In the genomic region with DNA sequence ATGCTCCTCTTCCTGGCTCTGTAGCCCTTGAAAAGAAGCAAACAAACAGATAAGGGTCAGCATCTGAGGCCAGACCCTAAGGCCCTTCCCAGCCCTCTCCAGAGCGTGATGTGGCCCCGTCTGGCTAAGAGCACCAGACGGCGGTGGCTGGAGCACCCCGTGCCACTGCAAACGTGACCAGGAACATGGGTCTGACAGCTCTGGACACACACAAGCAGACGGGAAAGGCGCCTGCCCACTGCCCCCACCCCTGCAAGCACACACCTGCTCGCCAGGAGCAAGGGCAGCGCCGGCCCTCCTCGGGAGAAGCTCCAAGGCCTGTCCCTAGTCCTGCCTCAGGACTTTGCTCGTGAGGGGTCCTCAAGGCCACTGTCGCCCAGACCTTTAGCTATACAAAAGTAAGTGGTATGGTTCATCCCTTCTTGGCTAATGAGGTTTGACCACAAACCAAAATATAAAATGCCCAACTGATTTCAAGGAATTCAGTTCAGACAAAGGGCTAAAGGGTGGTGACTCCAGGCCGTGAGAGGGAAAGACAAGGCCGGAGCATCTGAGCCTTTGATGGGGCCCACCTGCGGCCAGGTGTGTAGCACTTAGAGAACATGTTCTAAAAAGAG, we compare ENCODE assay signal across 19 cellular contexts.
DNase-seq lines count a peak whose midpoint lies in the region; ATAC-seq and TF ChIP-seq lines count a peak whose summit lies in the region.
"Had no signal": no experiment of that assay in that cellular context is flagged by ENCODE, and none has a peak within 500 bp of the region (broad histone marks: within the 10 kb centered on the region; RNA-seq: fewer than 3 reads in every experiment).

No MANE protein-coding gene starts in this region.

- CTCF ChIA-PET in Caco-2 (lab: Charles Lee) = no interaction called here
- CTCF ChIA-PET in WTC11 (lab: Charles Lee) = no interaction called here

- H3K4me3 ChIP-seq in Caco-2 (ENCODE audit: low read depth, low read length) (no peak overlapping the region), kidney epithelial cell (ENCODE audit: low read depth, low read length) (no peak overlapping the region)
- H3K4me3 ChIP-seq: GM12878, hepatocyte, ovary, tibial nerve had no signal

- no peaks in the 10 kb centered on the region for H3K4me1 ChIP-seq in Caco-2

- POLR2A ChIA-PET in Caco-2 (lab: Charles Lee) (no interaction called here), WTC11 (lab: Charles Lee) (no interaction called here)

- H3K4me1 Mint-ChIP-seq in Caco-2 (ENCODE audit: low read depth, unreplicated experiment) = no peaks in the 10 kb centered on the region
- H3K4me1 Mint-ChIP-seq in WTC11 = peaks cover 58% of the 10 kb centered on the region

- H3K4me3 Mint-ChIP-seq in Caco-2 (ENCODE audit: unreplicated experiment) (no peak overlapping the region), WTC11 (no peak overlapping the region)
- H3K4me3 Mint-ChIP-seq: central memory CD8-positive, alpha-beta T cell had no signal

- ATAC-seq in WTC11 (no peak), GM21447 (IDR thresholded peaks at IDR 0.05; ENCODE audit: unreplicated experiment) (no peak), esophagus mucosa (no peak), HG03460 (IDR thresholded peaks at IDR 0.05; ENCODE audit: unreplicated experiment) (no peak)
- ATAC-seq: GM12878 had no signal

- no peaks in the 10 kb centered on the region for H3K9me3 Mint-ChIP-seq in Caco-2 (ENCODE audit: unreplicated experiment)
- H3K9me3 Mint-ChIP-seq in WTC11 = no peaks in the 10 kb centered on the region
- H3K9me3 Mint-ChIP-seq: central memory CD8-positive, alpha-beta T cell had no signal

- H3K36me3 Mint-ChIP-seq in Caco-2 (ENCODE audit: insufficient read depth, unreplicated experiment) (no peaks in the 10 kb centered on the region), WTC11 (peaks cover 7% of the 10 kb centered on the region)

- DNase-seq in Caco-2 (no peak), WTC11 (ENCODE audit: low spot score) (no peak), kidney epithelial cell (ENCODE audit: low read depth) (peak; percentile 21), renal cortical epithelial cell (ENCODE audit: low read depth) (peak; percentile 36), midbrain (lab: John Stamatoyannopoulos, UW) (no peak)
- DNase-seq: activated naive CD4-positive, alpha-beta T cell treated with Interleukin-2 at 50 U/mL for 16 hours; C1 segment of cervical spinal cord; EL; NCI-H1048; NCI-H226; stimulated activated CD8-positive, alpha-beta memory T cell treated with anti-CD3 and anti-CD28 coated beads, Interleukin-4, amount 100 ng/mL, for 48 hours had no signal

- H3K27me3 ChIP-seq in Caco-2 (replicated peaks; ENCODE audit: control insufficient read depth, insufficient read depth, low read length) (no peaks in the 10 kb centered on the region), kidney epithelial cell (ENCODE audit: control insufficient read depth, insufficient read depth, low read length) (no peaks in the 10 kb centered on the region)
- H3K27me3 ChIP-seq: hepatocyte, ovary, tibial nerve had no signal

- BruUV-seq in Caco-2 (replicated peaks; lab: Mats Ljungman, UMichigan) = no TSS peak

- no peaks in the 10 kb centered on the region for H3K9me3 ChIP-seq in Caco-2
- H3K9me3 ChIP-seq: ovary, tibial nerve had no signal

- peak overlapping the region; percentile 43 for H3K27ac Mint-ChIP-seq in Caco-2 (ENCODE audit: unreplicated experiment)
- H3K27ac Mint-ChIP-seq in WTC11 = peak overlapping the region; percentile 75

- TF ChIP-seq CTCF in Caco-2 (IDR thresholded peaks at IDR 0.05; ENCODE audit: insufficient read depth in 1 of 2, low read depth in 1 of 2, low read length in 1 of 2, severe bottlenecking in 1 of 2, unreplicated experiment in 1 of 2) = no peak
- no peak for TF ChIP-seq CTCF in WTC11 (IDR thresholded peaks at IDR 0.05)
- TF ChIP-seq CTCF in kidney epithelial cell (IDR thresholded peaks at IDR 0.05; ENCODE audit: insufficient read depth, low read length, poor library complexity, severe bottlenecking) = no peak

- no peaks in the 10 kb centered on the region for H3K27me3 Mint-ChIP-seq in Caco-2 (ENCODE audit: insufficient read depth, unreplicated experiment)
- no peaks in the 10 kb centered on the region for H3K27me3 Mint-ChIP-seq in WTC11 (ENCODE audit: low read depth)
- H3K27me3 Mint-ChIP-seq: central memory CD8-positive, alpha-beta T cell had no signal

- intact Hi-C loops in Caco-2 (cut with micrococcal nuclease; ENCODE audit: unreplicated experiment) = no loop called here

- no peaks in the 10 kb centered on the region for H3K36me3 ChIP-seq in Caco-2 (ENCODE audit: control insufficient read depth, insufficient read depth, low read length)
- no peaks in the 10 kb centered on the region for H3K36me3 ChIP-seq in kidney epithelial cell (ENCODE audit: control insufficient read depth, insufficient read depth, low read length)
- H3K36me3 ChIP-seq: ovary, tibial nerve had no signal

TF ChIP-seq in WTC11, 78 proteins besides CTCF, POLR2A, EP300 and RAD21:
- TF ChIP-seq ZSCAN18 (CRISPR knock-in tag; IDR thresholded peaks at IDR 0.05) = no peak
- no peak for TF ChIP-seq ZNF416 (CRISPR knock-in tag; IDR thresholded peaks at IDR 0.05)
TF ChIP-seq in WTC11: peak in this region for 0.

Comparison
In these comparisons a context has a peak if more than half of its experiments do, and no peak if none do; other contexts are left out.
1. DNase-seq: peak in kidney epithelial cell (single experiment) and renal cortical epithelial cell (single experiment); none in Caco-2 (0 of 2), WTC11 (single experiment) and midbrain (single experiment).